1 cellular context compared by ENCODE assay signal in genomic region chr4:156771171-156771837, GRCh38.
TF ChIP-seq lines count a peak whose summit lies in the region.

No MANE protein-coding gene starts in this region.

TF ChIP-seq in HEK293, 187 proteins besides CTCF, POLR2A, EP300 and RAD21 (continued from another document):
- TF ChIP-seq ZNF514 (tag by site-specific recombination; IDR thresholded peaks at IDR 0.05) (no peak), IKZF3 (tag by site-specific recombination; IDR thresholded peaks at IDR 0.05) (peak; percentile 67), SETDB1 (IDR thresholded peaks at IDR 0.05; ENCODE audit: insufficient read length, low read length) (no peak), ZNF513 (tag by site-specific recombination; IDR thresholded peaks at IDR 0.05) (no peak), PRDM6 (tag by site-specific recombination; IDR thresholded peaks at IDR 0.05) (peak; percentile 37; the same call in 1 of the 2 replicates), ZNF776 (tag by site-specific recombination; IDR thresholded peaks at IDR 0.05; ENCODE audit: borderline replicate concordance) (no peak), ZNF239 (tag by site-specific recombination; IDR thresholded peaks at IDR 0.05) (no peak), ZNF366 (tag by site-specific recombination; conservative IDR thresholded peaks at IDR 0.05) (peak; percentile 31), ZNF692 (tag by site-specific recombination; IDR thresholded peaks at IDR 0.05) (0 out of 2 replicates have a peak, but pooled peaks have one; percentile 25), ZNF362 (tag by site-specific recombination; IDR thresholded peaks at IDR 0.05) (0 out of 2 replicates have a peak, but pooled peaks have one; percentile 21), ZNF544 (tag by site-specific recombination; IDR thresholded peaks at IDR 0.05) (no peak), ZBTB26 (tag by site-specific recombination; optimal IDR thresholded peaks at IDR 0.05) (no peak), ZNF10 (tag by site-specific recombination; IDR thresholded peaks at IDR 0.05) (no peak), ZSCAN30 (tag by site-specific recombination; IDR thresholded peaks at IDR 0.05) (peak; percentile 62; the same call in 1 of the 2 replicates)
